14 cellular contexts compared by ENCODE assay signal in genomic region chr2:213306320-213306942, GRCh38. TPM values are rescaled to one million over a fixed set of nuclear protein-coding genes. Genes with fewer than 3 reads are reported as not detected.
DNase-seq lines count a peak whose midpoint lies in the region; ATAC-seq and TF ChIP-seq lines count a peak whose summit lies in the region.
"Had no signal": no experiment of that assay in that cellular context is flagged by ENCODE, and none has a peak within 500 bp of the region (broad histone marks: within the 10 kb centered on the region; RNA-seq: fewer than 3 reads in every experiment).

No MANE protein-coding gene starts in this region.

- TF ChIP-seq POLR2A in IMR-90 (IDR thresholded peaks at IDR 0.05; ENCODE audit: low read depth, low read length), result no peak

- TF ChIP-seq RAD21 in IMR-90 (IDR thresholded peaks at IDR 0.05; ENCODE audit: low read length), result no peak

- no peaks in the 10 kb centered on the region for H3K9me1 ChIP-seq in IMR-90 (ENCODE audit: insufficient read depth, low read length)

- H4K91ac ChIP-seq in IMR-90 (ENCODE audit: insufficient read depth, low read depth, low read length), result no peak overlapping the region

- H3K4me1 ChIP-seq in IMR-90 (ENCODE audit: control insufficient read depth, insufficient read depth, low read length), result peaks cover 5% of the 10 kb centered on the region; the same call in 1 of the 2 replicates

- 0 out of 2 replicates have a peak, but pooled peaks cover 2% of the 10 kb centered on the region for H3K36me3 ChIP-seq in IMR-90 (ENCODE audit: control insufficient read depth, insufficient read depth, low read length)
- peaks cover 6% of the 10 kb centered on the region; the same call in 1 of the 2 replicates for H3K36me3 ChIP-seq in WERI-Rb-1

- H3K18ac ChIP-seq in IMR-90 (ENCODE audit: low read depth, low read length), result no peak overlapping the region

- H3K4me3 ChIP-seq in IMR-90 (ENCODE audit: insufficient read depth, low read depth, low read length) (no peak overlapping the region), cardiac fibroblast (replicated peaks in 1 of 2; ENCODE audit: low read depth in 2 of 2, low read length in 2 of 2) (no peak overlapping the region), WERI-Rb-1 (ENCODE audit: low read depth, low read length) (no peak overlapping the region)

- H3K27me3 ChIP-seq in IMR-90 (ENCODE audit: control insufficient read depth, insufficient read depth, low read length), result no peaks in the 10 kb centered on the region
- H3K27me3 ChIP-seq in WERI-Rb-1 (ENCODE audit: insufficient read depth, low read depth, severe bottlenecking), result no peaks in the 10 kb centered on the region

- no peak overlapping the region; the same call in 1 of the 2 replicates for H4K5ac ChIP-seq in IMR-90 (ENCODE audit: low read depth, low read length)

- H3K79me1 ChIP-seq in IMR-90 (ENCODE audit: low read depth in 1 of 2, low read length in 2 of 2), result peaks cover 0 to 5% of the 10 kb centered on the region in 2 experiments; a peak in 2 of 4 replicates

- no peak for TF ChIP-seq CTCF in IMR-90 (conservative IDR thresholded peaks at IDR 0.05; ENCODE audit: low read depth, low read length)
- TF ChIP-seq CTCF in cardiac fibroblast (IDR thresholded peaks at IDR 0.05; ENCODE audit: low read depth, low read length), result no peak
- no peak for TF ChIP-seq CTCF in WERI-Rb-1 (IDR thresholded peaks at IDR 0.05; ENCODE audit: low read depth, low read length)

- H2BK15ac ChIP-seq in IMR-90 (ENCODE audit: low read depth, low read length), result no peak overlapping the region

- in situ Hi-C loops in ACHN (cut with HindIII; ENCODE audit: low pct_ligation_motif_present, low pct_unique_long_range_greater_than_20kb, low sequenced_read_pairs) (no loop called here), IMR-90 (cut with MboI; ENCODE audit: low sequenced_read_pairs) (no loop called here)

- no peak overlapping the region for H2AK5ac ChIP-seq in IMR-90 (ENCODE audit: low read depth, low read length)

- H2BK120ac ChIP-seq in IMR-90 (ENCODE audit: low read depth, low read length), result no peak overlapping the region; the same call in 1 of the 2 replicates

- H3K4me2 ChIP-seq in IMR-90 (ENCODE audit: low read depth, low read length), result no peak overlapping the region

- no peak overlapping the region for H2BK20ac ChIP-seq in IMR-90 (ENCODE audit: low read depth, low read length)

- DNase-seq in ACHN, result peak; percentile 8
- peak; percentile 65 for DNase-seq in IMR-90
- DNase-seq in cardiac fibroblast (ENCODE audit: low read depth in 2 of 2), result peak; percentile 76 to 90
- peak; percentile 31 to 48 for DNase-seq in lung microvascular endothelial cell (ENCODE audit: low read depth in 2 of 2)
- DNase-seq in SW480 (ENCODE audit: low spot score), result no peak
- DNase-seq in GF-D8 (lab: John Stamatoyannopoulos, UW), result no peak
- DNase-seq in WERI-Rb-1, result no peak
- DNase-seq: activated CD4-positive, alpha-beta T cell treated with anti-CD3 and anti-CD28 coated beads for 36 hours; activated naive CD4-positive, alpha-beta T cell; CD4-positive, CD25-positive, alpha-beta regulatory T cell; NCI-H1930; nucleus accumbens; RPMI8226 had no signal

- H3K23ac ChIP-seq in IMR-90 (ENCODE audit: low read depth, low read length), result no peak overlapping the region

- ATAC-seq in IMR-90 (ENCODE audit: low read depth) (peak; percentile 57), GM21723 (IDR thresholded peaks at IDR 0.05; ENCODE audit: unreplicated experiment) (no peak)
- ATAC-seq: activated CD4-positive, alpha-beta T cell treated with anti-CD3 and anti-CD28 coated beads for 36 hours had no signal

- WGBS in IMR-90 (ENCODE audit: extremely low coverage in 2 of 2, insufficient read length in 1 of 2), 2 experiments, result no CpG with 5 or more reads among the region's 3 CpGs

- H2AFZ ChIP-seq in IMR-90 (replicated peaks; ENCODE audit: low read length, poor library complexity), result peak overlapping the region; percentile 26

- no TSS peak for BruUV-seq in IMR-90 (replicated peaks; lab: Mats Ljungman, UMichigan)

- H3K27ac ChIP-seq in IMR-90 (ENCODE audit: insufficient read depth, low read length) (no peak overlapping the region), WERI-Rb-1 (no peak overlapping the region)

- no peak overlapping the region for H2BK5ac ChIP-seq in IMR-90 (ENCODE audit: low read depth, low read length, poor library complexity, severe bottlenecking)

- H4K20me1 ChIP-seq in IMR-90 (ENCODE audit: insufficient read depth, low read length), result no peaks in the 10 kb centered on the region

- no peak overlapping the region for H3K4ac ChIP-seq in IMR-90 (ENCODE audit: low read depth, low read length)

- no peak overlapping the region for H3K9ac ChIP-seq in IMR-90 (ENCODE audit: low read depth, low read length)

- no peak overlapping the region for H4K8ac ChIP-seq in IMR-90 (ENCODE audit: low read depth in 2 of 2, low read length in 2 of 2)

- no peak overlapping the region for H2AK9ac ChIP-seq in IMR-90 (replicated peaks; ENCODE audit: low read depth, low read length, poor library complexity)

- no peak overlapping the region for H3K14ac ChIP-seq in IMR-90 (replicated peaks; ENCODE audit: low read depth, low read length)

- CTCF ChIA-PET in IMR-90 (lab: Yijun Ruan, JAX), result no interaction called here

- dilution Hi-C loops in IMR-90 (cut with HindIII; ENCODE audit: low sequenced_read_pairs, unreplicated experiment), result no loop called here

- intact Hi-C loops in IMR-90 (cut with micrococcal nuclease), result no loop called here

- POLR2A ChIA-PET in IMR-90 (lab: Charles Lee; ENCODE audit: unreplicated experiment), result no interaction called here

- H3K56ac ChIP-seq in IMR-90 (ENCODE audit: extremely low read depth, insufficient read depth, low read length), result no peak overlapping the region

- H3K9me3 ChIP-seq in IMR-90 (ENCODE audit: control insufficient read depth, insufficient read depth, low read length) (peaks cover 11% of the 10 kb centered on the region; the same call in 1 of the 2 replicates), WERI-Rb-1 (ENCODE audit: severe bottlenecking) (peaks cover 5% of the 10 kb centered on the region)

TF ChIP-seq in IMR-90, 13 proteins besides CTCF, POLR2A, EP300 and RAD21:
- TF ChIP-seq, protein P1, sequence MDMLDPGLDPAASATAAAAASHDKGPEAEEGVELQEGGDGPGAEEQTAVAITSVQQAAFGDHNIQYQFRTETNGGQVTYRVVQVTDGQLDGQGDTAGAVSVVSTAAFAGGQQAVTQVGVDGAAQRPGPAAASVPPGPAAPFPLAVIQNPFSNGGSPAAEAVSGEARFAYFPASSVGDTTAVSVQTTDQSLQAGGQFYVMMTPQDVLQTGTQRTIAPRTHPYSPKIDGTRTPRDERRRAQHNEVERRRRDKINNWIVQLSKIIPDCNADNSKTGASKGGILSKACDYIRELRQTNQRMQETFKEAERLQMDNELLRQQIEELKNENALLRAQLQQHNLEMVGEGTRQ (IDR thresholded peaks at IDR 0.05; ENCODE audit: low read depth, low read length), result 0 out of 2 replicates have a peak, but pooled peaks have one; percentile 11
- TF ChIP-seq RCOR1 (IDR thresholded peaks at IDR 0.05; ENCODE audit: insufficient replicate concordance, low read length), result no peak
- no peak for TF ChIP-seq MAZ (IDR thresholded peaks at IDR 0.05; ENCODE audit: borderline replicate concordance, low read depth, low read length)
- TF ChIP-seq MAFK (IDR thresholded peaks at IDR 0.05; ENCODE audit: low read depth, low read length), result no peak
- no peak for TF ChIP-seq RFX5 (IDR thresholded peaks at IDR 0.05; ENCODE audit: low read depth, low read length)
- TF ChIP-seq BHLHE40 (IDR thresholded peaks at IDR 0.05; ENCODE audit: low read depth, low read length), result no peak
- no peak for TF ChIP-seq ELK1 (IDR thresholded peaks at IDR 0.05; ENCODE audit: borderline replicate concordance, low read depth, low read length)

RNA-seq across cellular contexts. Expression of gene SPAG16, which starts 22.2 kb away (rescaled TPM):
- total RNA-seq in IMR-90 (2012; rRNA removed) (7.3 and 16.9 TPM in 2 replicates), lung microvascular endothelial cell (9.1 and 9.4 TPM in 2 replicates)
- polyA plus RNA-seq in IMR-90 (2012; rRNA removed), result 12.8 and 13.5 TPM in 2 replicates
- polyA plus RNA-seq in IMR-90 (2012; cell fraction: cytosol; rRNA removed), result 6.3 TPM in 2 replicates
- 1.4 and 4.7 TPM in 2 replicates for polyA plus RNA-seq in IMR-90 (2012; cell fraction: nucleus; rRNA removed; ENCODE audit: low replicate concordance)

Comparison
In these comparisons a context has a peak if more than half of its experiments do, and no peak if none do; other contexts are left out.
1. DNase-seq: peak in ACHN (single experiment), IMR-90 (single experiment), cardiac fibroblast (2 of 2) and lung microvascular endothelial cell (2 of 2); none in SW480 (single experiment), GF-D8 (single experiment) and WERI-Rb-1 (single experiment).